In the genomic region with DNA sequence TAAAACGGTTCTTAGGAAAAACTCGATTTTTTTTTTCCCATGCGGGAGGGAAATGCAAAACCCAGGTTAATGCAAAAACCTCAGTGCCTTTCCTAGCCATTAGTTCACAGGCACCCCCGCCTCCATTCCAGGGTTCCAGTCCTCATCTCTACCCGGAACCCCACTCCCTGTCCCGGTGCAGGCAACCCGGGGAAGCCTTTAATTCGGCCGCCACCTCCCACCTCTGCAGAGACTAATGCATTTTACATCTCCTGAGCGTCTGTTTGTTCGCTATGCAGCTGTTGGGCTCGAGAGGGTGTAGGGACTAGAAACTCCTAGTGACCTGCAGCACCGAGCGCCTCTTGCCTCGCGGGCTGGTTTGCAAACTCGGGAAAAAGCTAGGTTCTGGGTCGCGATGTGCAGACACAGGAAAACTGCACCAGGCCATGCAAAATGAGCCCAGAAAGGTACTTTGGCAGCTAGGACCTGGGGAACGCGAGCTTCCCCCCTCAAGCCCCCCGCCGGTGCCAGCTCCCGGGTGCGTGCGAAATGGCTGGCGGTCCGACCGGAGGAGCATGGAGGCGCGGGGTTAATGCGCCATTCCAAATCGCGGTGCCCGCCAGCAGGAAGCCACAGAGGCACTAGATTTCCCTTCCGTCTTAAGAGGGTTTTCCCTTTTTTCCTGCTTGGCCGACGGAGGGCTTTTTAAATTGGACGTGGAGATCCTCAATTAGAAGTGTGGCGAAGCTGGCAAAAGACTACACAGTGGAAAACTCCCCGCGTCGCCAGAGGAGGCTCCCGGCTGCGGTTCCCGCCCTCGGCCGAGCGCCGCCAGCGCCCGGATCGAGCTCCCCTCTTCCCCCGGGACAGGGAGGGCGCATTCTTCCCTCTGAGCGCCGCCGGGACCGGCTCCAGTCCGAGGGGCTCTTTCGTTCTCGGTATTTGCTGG, we compare ENCODE assay signal across 9 cellular contexts. TPM values are rescaled to one million over a fixed set of nuclear protein-coding genes. Genes with fewer than 3 reads are reported as not detected.
DNase-seq lines count a peak whose midpoint lies in the region; ATAC-seq lines count a peak whose summit lies in the region.
"Had no signal": no experiment of that assay in that cellular context is flagged by ENCODE, and none has a peak within 500 bp of the region (broad histone marks: within the 10 kb centered on the region; RNA-seq: fewer than 3 reads in every experiment).

No MANE protein-coding gene starts in this region.

- WGBS in GM23248 (ENCODE audit: low coverage in 1 of 2, low lambda C conversion rate in 2 of 2, missing lambda C conversion rate in 2 of 2), 2 experiments, result 21 to 24% methylated on average over 61 to 62 of the region's 62 CpGs

- in situ Hi-C loops in GM23248 (cut with MboI), result no loop called here

- peak overlapping the region; percentile 90 for H3K9ac ChIP-seq in GM23248
- peak overlapping the region; percentile 70 for H3K9ac ChIP-seq in skeletal muscle satellite cell (ENCODE audit: low read depth, low read length)

- H3K27me3 Mint-ChIP-seq in activated CD8-positive, alpha-beta memory T cell treated with anti-CD3 and anti-CD28 coated beads, Interleukin-2, amount 10 ng/mL, durations not matched to agents 7 days and 5 days, result peaks cover 90% of the 10 kb centered on the region

- H3K4me3 ChIP-seq in GM23248 (peak overlapping the region; percentile 90), skeletal muscle satellite cell (ENCODE audit: low read length) (peak overlapping the region; percentile 73)

- no peaks in the 10 kb centered on the region for H3K27me3 ChIP-seq in GM23248 (replicated peaks; ENCODE audit: insufficient read depth)
- H3K27me3 ChIP-seq in skeletal muscle satellite cell (ENCODE audit: control insufficient read depth, insufficient read depth, low read length), result peaks cover 31% of the 10 kb centered on the region

- H3K27ac Mint-ChIP-seq in activated CD8-positive, alpha-beta memory T cell treated with anti-CD3 and anti-CD28 coated beads, Interleukin-2, amount 10 ng/mL, durations not matched to agents 7 days and 5 days, result no peak overlapping the region
- H3K27ac Mint-ChIP-seq: IgD-negative memory B cell had no signal

- peak overlapping the region; percentile 43 for H3K4me3 Mint-ChIP-seq in activated CD8-positive, alpha-beta memory T cell treated with anti-CD3 and anti-CD28 coated beads, Interleukin-2, amount 10 ng/mL, durations not matched to agents 7 days and 5 days

- DNase-seq in GM23248 (peak; percentile 78), left ventricle myocardium superior (peak; percentile 31), T-helper 1 cell (no peak), HuH-7.5 (ENCODE audit: low spot score) (no peak)
- DNase-seq in activated CD8-positive, alpha-beta memory T cell treated with anti-CD3 and anti-CD28 coated beads, Interleukin-2, amount 10 ng/mL, durations not matched to agents 7 days and 5 days, result no peak

- peak overlapping the region; percentile 76 for H2AFZ ChIP-seq in GM23248

- peaks cover 35% of the 10 kb centered on the region for H3K4me1 Mint-ChIP-seq in activated CD8-positive, alpha-beta memory T cell treated with anti-CD3 and anti-CD28 coated beads, Interleukin-2, amount 10 ng/mL, durations not matched to agents 7 days and 5 days

- no peaks in the 10 kb centered on the region for H4K20me1 ChIP-seq in GM23248 (ENCODE audit: insufficient read depth)

- intact Hi-C loops in left ventricle myocardium superior (cut with micrococcal nuclease), result loop anchor here (5.0 kb wide), 1 partner anchor 356 kb away; no protein-coding TSS in a partner anchor

- peaks cover 40% of the 10 kb centered on the region for H3F3A ChIP-seq in GM23248 (ENCODE audit: insufficient read depth)

- peaks cover 5% of the 10 kb centered on the region; the same call in 1 of the 2 replicates for H3K36me3 ChIP-seq in GM23248 (ENCODE audit: low read depth)
- no peaks in the 10 kb centered on the region for H3K36me3 ChIP-seq in skeletal muscle satellite cell (ENCODE audit: insufficient read depth, low read length)

- H3K4me1 ChIP-seq in GM23248 (ENCODE audit: insufficient read depth) (peaks cover 21% of the 10 kb centered on the region), skeletal muscle satellite cell (ENCODE audit: control insufficient read depth, insufficient read depth, low read length) (peaks cover 44% of the 10 kb centered on the region)

- H3K9me2 ChIP-seq in GM23248 (ENCODE audit: insufficient read depth), result no peaks in the 10 kb centered on the region

- H3K36me3 Mint-ChIP-seq in activated CD8-positive, alpha-beta memory T cell treated with anti-CD3 and anti-CD28 coated beads, Interleukin-2, amount 10 ng/mL, durations not matched to agents 7 days and 5 days, result no peaks in the 10 kb centered on the region
- H3K36me3 Mint-ChIP-seq: IgD-negative memory B cell had no signal

- H3K4me2 ChIP-seq in GM23248 (ENCODE audit: unreplicated experiment) (peak overlapping the region; percentile 91), skeletal muscle satellite cell (ENCODE audit: low read length) (peak overlapping the region; percentile 96)

- H3K27ac ChIP-seq in GM23248, result peak overlapping the region; percentile 79

- H3K9me3 Mint-ChIP-seq in activated CD8-positive, alpha-beta memory T cell treated with anti-CD3 and anti-CD28 coated beads, Interleukin-2, amount 10 ng/mL, durations not matched to agents 7 days and 5 days (ENCODE audit: low read depth), result no peaks in the 10 kb centered on the region
- H3K9me3 Mint-ChIP-seq: IgD-negative memory B cell had no signal

- peaks cover 85% of the 10 kb centered on the region for H3K79me2 ChIP-seq in GM23248 (ENCODE audit: insufficient read depth)

- CTCF ChIA-PET in activated CD8-positive, alpha-beta memory T cell treated with anti-CD3 and anti-CD28 coated beads, Interleukin-2, amount 10 ng/mL, durations not matched to agents 7 days and 5 days (lab: Charles Lee), result interaction anchor here (1.2 to 1.5 kb wide), 4 partner anchors 356 to 423 kb away, joined by 3 to 15 read pairs (median 4); no protein-coding TSS in a partner anchor

- H3K9me3 ChIP-seq in GM23248 (ENCODE audit: low read depth), result no peaks in the 10 kb centered on the region
- no peaks in the 10 kb centered on the region for H3K9me3 ChIP-seq in skeletal muscle satellite cell (replicated peaks; ENCODE audit: low read length)

- ATAC-seq in activated CD8-positive, alpha-beta memory T cell treated with anti-CD3 and anti-CD28 coated beads, Interleukin-2, amount 10 ng/mL, durations not matched to agents 7 days and 5 days, result no peak
- ATAC-seq in left ventricle myocardium superior (peak; percentile 41), HG02571 (IDR thresholded peaks at IDR 0.05; ENCODE audit: unreplicated experiment) (no peak), HG03039 (IDR thresholded peaks at IDR 0.05; ENCODE audit: unreplicated experiment) (no peak)

RNA-seq across cellular contexts. Expression of gene GDNF, which starts 3.4 kb away (rescaled TPM):
- total RNA-seq in GM23248 (2014; rRNA removed; shearing (Covaris generic)), result 2.9 and 3.7 TPM in 2 replicates
- 1.5 and 1.7 TPM in 2 replicates for polyA plus RNA-seq in GM23248 (2016; fragmentation: Nextera tagmentation; extraction: Ambion mirVana)
- total RNA-seq in activated CD8-positive, alpha-beta memory T cell treated with anti-CD3 and anti-CD28 coated beads, Interleukin-2, amount 10 ng/mL, durations not matched to agents 7 days and 5 days, result not detected
- total RNA-seq in left ventricle myocardium superior, result 0.20 TPM
- total RNA-seq in skeletal muscle satellite cell (2012; rRNA removed), result 0.25 and 1.1 TPM in 2 replicates
- polyA plus RNA-seq: IgD-negative memory B cell had no signal

Comparison
In these comparisons a context has a peak if more than half of its experiments do, and no peak if none do; other contexts are left out.
1. DNase-seq: peak in GM23248 (single experiment) and left ventricle myocardium superior (single experiment); none in activated CD8-positive, alpha-beta memory T cell treated with anti-CD3 and anti-CD28 coated beads, Interleukin-2, amount 10 ng/mL, durations not matched to agents 7 days and 5 days (single experiment), T-helper 1 cell (0 of 5) and HuH-7.5 (single experiment).